19 cellular contexts compared by ENCODE assay signal in the genomic region with DNA sequence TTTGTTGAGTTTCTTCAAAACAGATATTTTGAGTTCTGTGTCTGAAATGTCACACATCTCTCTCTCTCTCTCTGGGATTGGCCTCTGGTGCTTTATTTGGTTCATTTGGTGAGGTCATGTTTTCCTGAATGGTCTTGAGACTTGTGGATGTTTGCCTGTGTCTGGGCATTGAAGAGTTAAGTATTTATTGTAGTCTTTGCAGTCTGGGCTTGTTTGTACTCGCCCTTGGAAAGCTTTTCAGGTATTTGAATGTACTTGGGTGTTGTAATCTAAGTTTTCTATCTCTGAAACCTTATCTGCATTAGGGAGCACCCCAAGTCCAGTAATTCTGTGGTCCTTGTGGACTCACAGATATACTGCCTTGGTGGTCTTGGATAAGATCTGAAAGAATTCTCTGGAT.
DNase-seq lines count a peak whose midpoint lies in the region; ATAC-seq, FAIRE-seq and TF ChIP-seq lines count a peak whose summit lies in the region.
"Had no signal": no experiment of that assay in that cellular context is flagged by ENCODE, and none has a peak within 500 bp of the region (broad histone marks: within the 10 kb centered on the region; RNA-seq: fewer than 3 reads in every experiment).

No MANE protein-coding gene starts in this region.

- H3K79me2 ChIP-seq in DND-41 (ENCODE audit: insufficient read depth, low read length), result peaks cover 7% of the 10 kb centered on the region; the same call in 1 of the 2 replicates
- no peaks in the 10 kb centered on the region for H3K79me2 ChIP-seq in H1 (ENCODE audit: control insufficient read depth in 1 of 2, insufficient read depth in 2 of 2, low read length in 2 of 2)
- H3K79me2 ChIP-seq in keratinocyte (ENCODE audit: control insufficient read depth, insufficient read depth, low read length), result no peaks in the 10 kb centered on the region

- no peak for TF ChIP-seq POLR2A in H1 (IDR thresholded peaks at IDR 0.05; ENCODE audit: control extremely low read depth in 1 of 2, low read depth in 2 of 2, low read length in 2 of 2)

- CTCF ChIA-PET in H1 (lab: Charles Lee; ENCODE audit: partially characterized antibody), result interaction anchor here (1.1 to 21.2 kb wide), 8 partner anchors 10 to 193 kb away, joined by 3 to 337 read pairs (median 9); no protein-coding TSS in a partner anchor

- no peak overlapping the region for H4K8ac ChIP-seq in H1 (ENCODE audit: extremely low read depth, insufficient read depth, low read length)

- no peak for TF ChIP-seq EP300 in H1 (IDR thresholded peaks at IDR 0.05; ENCODE audit: borderline replicate concordance in 1 of 2, low read depth in 2 of 2, low read length in 2 of 2)

- H3K4ac ChIP-seq in H1 (replicated peaks; ENCODE audit: insufficient read length, low read depth, low read length), result peak overlapping the region; percentile 21

- H2BK20ac ChIP-seq in H1 (ENCODE audit: low read length), result peak overlapping the region; percentile 13; the same call in 1 of the 2 replicates

- H3K18ac ChIP-seq in H1 (ENCODE audit: extremely low read depth, low read length), result no peak overlapping the region

- dilution Hi-C loops in keratinocyte (cut with MboI; ENCODE audit: extremely low pct_ligation_motif_present, low sequenced_read_pairs), result no loop called here

- H3K27ac ChIP-seq in DND-41 (ENCODE audit: low read length) (peak overlapping the region; percentile 76), HUES6 (ENCODE audit: low read depth, low read length) (peak overlapping the region; percentile 73; the same call in 1 of the 2 replicates), H1 (ENCODE audit: low read depth, low read length) (peak overlapping the region; percentile 66; the same call in 1 of the 2 replicates), keratinocyte (ENCODE audit: control insufficient read depth, insufficient read depth, low read length) (no peak overlapping the region)
- H3K27ac ChIP-seq: RWPE1 had no signal

- H3K14ac ChIP-seq in H1 (ENCODE audit: insufficient read length), result no peak overlapping the region

- no peaks in the 10 kb centered on the region for H3K79me1 ChIP-seq in H1 (ENCODE audit: low read depth, low read length)

- DNase-seq in DND-41, result no peak
- no peak for DNase-seq in H1 (ENCODE audit: low read depth in 1 of 2, low spot score in 2 of 2)
- DNase-seq in keratinocyte (ENCODE audit: low read depth, low spot score), result no peak
- no peak for DNase-seq in activated CD4-positive, alpha-beta T cell treated with anti-CD3 and anti-CD28 coated beads for 1 hour
- DNase-seq: Calu3, DMS153, IMR-90, KG1, MM.1S, NCI-H2029, NCI-H446 treated with DMSO at 0.1 percent for 48 hours, NCI-H69, SHP77 treated with DMSO at 0.1 percent for 48 hours had no signal

- H3K4me2 ChIP-seq in DND-41 (ENCODE audit: insufficient read depth, low read length) (no peak overlapping the region), H1 (ENCODE audit: insufficient read depth in 1 of 2, low read depth in 2 of 2, low read length in 2 of 2) (peak overlapping the region; percentile 46 to 60; a peak in 2 of 4 replicates), keratinocyte (ENCODE audit: control insufficient read depth, extremely low read depth, insufficient read depth, low read depth, low read length) (peak overlapping the region; percentile 66)

- H3K23ac ChIP-seq in H1 (ENCODE audit: insufficient read length), result no peak overlapping the region

- H3K4me3 ChIP-seq in DND-41 (ENCODE audit: low read depth in 1 of 2, low read length in 2 of 2) (no peak overlapping the region), HUES6 (ENCODE audit: low read depth, low read length) (no peak overlapping the region), H1 (ENCODE audit: extremely low read depth in 1 of 4, insufficient read depth in 2 of 4, low read depth in 3 of 4, low read length in 4 of 4) (peak overlapping the region in 1 of 4 experiments; percentile 33; a peak in 1 of 8 replicates), keratinocyte (ENCODE audit: control insufficient read depth in 2 of 3, extremely low read depth in 1 of 3, insufficient read depth in 2 of 3, low read depth in 1 of 3, low read length in 3 of 3) (no peak overlapping the region)

- H3K9ac ChIP-seq in DND-41 (ENCODE audit: low read depth, low read length) (peak overlapping the region; percentile 47; the same call in 1 of the 2 replicates), HUES6 (ENCODE audit: low read length) (no peak overlapping the region), H1 (replicated peaks in 1 of 4; ENCODE audit: extremely low read depth in 1 of 4, low read depth in 3 of 4, low read length in 3 of 4) (no peak overlapping the region), keratinocyte (ENCODE audit: control insufficient read depth, extremely low read depth, insufficient read depth, low read length) (no peak overlapping the region)

- WGBS in H1 (ENCODE audit: extremely low coverage in 1 of 2, insufficient coverage in 1 of 2, insufficient read length in 1 of 2, insufficient replicate concordance in 2 of 2, low coverage in 1 of 2, low lambda C conversion rate in 2 of 2, missing lambda C conversion rate in 1 of 2), 2 experiments, result 50% methylated on average over 1 of the region's 1 CpG; no CpG with 5 or more reads in 1 of the 2 experiments

- H2BK12ac ChIP-seq in H1 (ENCODE audit: low read depth, low read length), result peak overlapping the region; percentile 63

- TF ChIP-seq CTCF in DND-41 (IDR thresholded peaks at IDR 0.05; ENCODE audit: borderline replicate concordance, extremely low read depth, low read length, poor library complexity, severe bottlenecking) (no peak), H1 (IDR thresholded peaks at IDR 0.05; ENCODE audit: control extremely low read depth in 1 of 3, insufficient read depth in 1 of 3, low read depth in 1 of 3, low read length in 3 of 3) (no peak), keratinocyte (optimal IDR thresholded peaks at IDR 0.05 in 1 of 3, IDR thresholded peaks at IDR 0.05 in 1 of 3, conservative IDR thresholded peaks at IDR 0.05 in 1 of 3; ENCODE audit: extremely low read depth in 1 of 3, insufficient read depth in 2 of 3, low read length in 3 of 3) (no peak)

- H4K20me1 ChIP-seq in DND-41 (ENCODE audit: insufficient read depth, low read length) (no peaks in the 10 kb centered on the region), H1 (replicated peaks in 1 of 2; ENCODE audit: control insufficient read depth in 1 of 2, insufficient read depth in 2 of 2, low read length in 2 of 2) (no peaks in the 10 kb centered on the region), keratinocyte (ENCODE audit: control insufficient read depth, extremely low read depth, insufficient read depth, low read length) (no peaks in the 10 kb centered on the region)

- H4K91ac ChIP-seq in H1 (replicated peaks; ENCODE audit: insufficient read length, low read length), result peak overlapping the region; percentile 37

- H2AK5ac ChIP-seq in H1 (ENCODE audit: low read depth, low read length), result peak overlapping the region; percentile 9

- H3K4me1 ChIP-seq in DND-41 (ENCODE audit: insufficient read depth, low read length), result peaks cover 66% of the 10 kb centered on the region
- H3K4me1 ChIP-seq in HUES6 (ENCODE audit: control insufficient read depth, insufficient read depth, low read length), result peaks cover 26% of the 10 kb centered on the region
- H3K4me1 ChIP-seq in H1 (replicated peaks in 1 of 4; ENCODE audit: control insufficient read depth in 3 of 4, insufficient read depth in 4 of 4, low read length in 3 of 4), result peaks cover 8 to 20% (median 12%) of the 10 kb centered on the region in 4 experiments; a peak in 6 of 7 replicates
- peaks cover 16% of the 10 kb centered on the region for H3K4me1 ChIP-seq in keratinocyte (ENCODE audit: control insufficient read depth, extremely low read depth, insufficient read depth, low read length)

- FAIRE-seq in H1 (lab: Jason Lieb, UNC), result no peak
- peak; percentile 5 for FAIRE-seq in keratinocyte (lab: Jason Lieb, UNC)
- FAIRE-seq: GM18507 had no signal

- no peaks in the 10 kb centered on the region for H3K23me2 ChIP-seq in H1 (ENCODE audit: low read depth, low read length)

- H2BK120ac ChIP-seq in H1 (replicated peaks; ENCODE audit: low read depth, low read length), result peak overlapping the region; percentile 82

- no peak overlapping the region for H2AFZ ChIP-seq in DND-41 (ENCODE audit: low read depth, low read length)
- no peak overlapping the region for H2AFZ ChIP-seq in H1 (ENCODE audit: low read length)
- H2AFZ ChIP-seq in keratinocyte (ENCODE audit: control insufficient read depth, low read length), result peak overlapping the region; percentile 10

- H4K5ac ChIP-seq in H1 (ENCODE audit: insufficient read length, low read depth, low read length), result no peak overlapping the region

- no peak overlapping the region for H3K56ac ChIP-seq in H1 (replicated peaks; ENCODE audit: insufficient read length, low read depth, low read length)

- TF ChIP-seq RAD21 in H1 (IDR thresholded peaks at IDR 0.05 in 1 of 2, conservative IDR thresholded peaks at IDR 0.05 in 1 of 2; ENCODE audit: low read depth in 2 of 2, low read length in 2 of 2), result no peak

- peaks cover 8% of the 10 kb centered on the region for H3K9me3 ChIP-seq in DND-41 (ENCODE audit: insufficient read depth, low read length, severe bottlenecking)
- peaks cover 43% of the 10 kb centered on the region for H3K9me3 ChIP-seq in HUES6 (ENCODE audit: control insufficient read depth, insufficient read depth, low read depth, low read length)
- H3K9me3 ChIP-seq in H1 (ENCODE audit: insufficient read depth in 2 of 2, low read depth in 1 of 2, low read length in 1 of 2), result peaks cover 21 to 28% of the 10 kb centered on the region in 2 experiments
- no peaks in the 10 kb centered on the region for H3K9me3 ChIP-seq in keratinocyte (ENCODE audit: control insufficient read depth, low read depth, low read length)

- no peaks in the 10 kb centered on the region for H3K9me1 ChIP-seq in keratinocyte (ENCODE audit: control insufficient read depth, extremely low read depth, insufficient read depth, low read length)

- H3K36me3 ChIP-seq in DND-41 (ENCODE audit: insufficient read depth, low read length) (no peaks in the 10 kb centered on the region), HUES6 (ENCODE audit: control insufficient read depth, insufficient read depth, low read length) (no peaks in the 10 kb centered on the region), H1 (ENCODE audit: control insufficient read depth in 2 of 4, insufficient read depth in 4 of 4, low read length in 3 of 4) (peaks cover 0 to 3% (median 0%) of the 10 kb centered on the region in 4 experiments; a peak in 2 of 8 replicates), keratinocyte (ENCODE audit: control insufficient read depth in 2 of 2, extremely low read depth in 1 of 2, insufficient read depth in 2 of 2, low read length in 2 of 2) (no peaks in the 10 kb centered on the region)

- ATAC-seq in DND-41 (ENCODE audit: insufficient read depth, low read depth), result no peak
- ATAC-seq in HG03521 (IDR thresholded peaks at IDR 0.05; ENCODE audit: unreplicated experiment), result no peak
- no peak for ATAC-seq in HG02852 (IDR thresholded peaks at IDR 0.05; ENCODE audit: unreplicated experiment)
- ATAC-seq: Panc1 had no signal

- peak overlapping the region; percentile 68; the same call in 1 of the 2 replicates for H2BK5ac ChIP-seq in H1 (ENCODE audit: low read depth, low read length)

- H3K27me3 ChIP-seq in DND-41 (ENCODE audit: insufficient read depth, low read length, poor library complexity) (no peaks in the 10 kb centered on the region), HUES6 (ENCODE audit: control insufficient read depth, insufficient read depth, low read length) (no peaks in the 10 kb centered on the region), H1 (replicated peaks in 1 of 4; ENCODE audit: control insufficient read depth in 3 of 4, extremely low read depth in 1 of 4, insufficient read depth in 3 of 4, low read length in 3 of 4) (peaks cover 0 to 3% (median 0%) of the 10 kb centered on the region in 4 experiments; a peak in 1 of 7 replicates), keratinocyte (ENCODE audit: control insufficient read depth, extremely low read depth, insufficient read depth, low read length) (no peaks in the 10 kb centered on the region)

- H2BK15ac ChIP-seq in H1 (ENCODE audit: low read length), result no peak overlapping the region

- POLR2A ChIA-PET in H1 (lab: Charles Lee; ENCODE audit: partially characterized antibody), result interaction anchor here (0.9 kb wide), 1 partner anchor 17 kb away, joined by 3 read pairs; no protein-coding TSS in a partner anchor
